ENCODE assay signal across 8 cellular contexts in genomic region chr11:67468509-67468834, GRCh38. TPM values are rescaled to one million over a fixed set of nuclear protein-coding genes. Genes with fewer than 3 reads are reported as not detected.
DNase-seq lines count a peak whose midpoint lies in the region; TF ChIP-seq lines count a peak whose summit lies in the region.

No MANE protein-coding gene starts in this region.

- no peak for TF ChIP-seq CTCF in Peyer's patch (IDR thresholded peaks at IDR 0.05)
- no peak for TF ChIP-seq CTCF in epithelial cell of proximal tubule (conservative IDR thresholded peaks at IDR 0.05; ENCODE audit: low read depth, low read length)
- TF ChIP-seq CTCF in progenitor cell of endocrine pancreas (IDR thresholded peaks at IDR 0.05; ENCODE audit: unreplicated experiment) = no peak

- no peak for TF ChIP-seq POLR2A in Peyer's patch (IDR thresholded peaks at IDR 0.05)

- H3K4me1 ChIP-seq in Peyer's patch = peaks cover 0 to 34% (median 13%) of the 10 kb centered on the region in 4 donors

- H3K9me3 Mint-ChIP-seq in activated CD4-positive, alpha-beta T cell treated with anti-CD3 and anti-CD28 coated beads, Interleukin-2, amount 10 ng/mL, durations not matched to agents 24 days and 14 days = no peaks in the 10 kb centered on the region
- H3K9me3 Mint-ChIP-seq in progenitor cell of endocrine pancreas (ENCODE audit: low read depth) = no peaks in the 10 kb centered on the region

- peak overlapping the region; percentile 84 for H3K27ac Mint-ChIP-seq in activated CD4-positive, alpha-beta T cell treated with anti-CD3 and anti-CD28 coated beads, Interleukin-2, amount 10 ng/mL, durations not matched to agents 24 days and 14 days
- peak overlapping the region; percentile 70 for H3K27ac Mint-ChIP-seq in progenitor cell of endocrine pancreas

- H3K27me3 Mint-ChIP-seq in activated CD4-positive, alpha-beta T cell treated with anti-CD3 and anti-CD28 coated beads, Interleukin-2, amount 10 ng/mL, durations not matched to agents 24 days and 14 days = no peaks in the 10 kb centered on the region
- peaks cover 2% of the 10 kb centered on the region for H3K27me3 Mint-ChIP-seq in progenitor cell of endocrine pancreas

- intact Hi-C loops in activated CD4-positive, alpha-beta T cell treated with anti-CD3 and anti-CD28 coated beads, Interleukin-2, amount 10 ng/mL, durations not matched to agents 24 days and 14 days (cut with micrococcal nuclease) = no loop called here

- DNase-seq in activated CD4-positive, alpha-beta T cell treated with anti-CD3 and anti-CD28 coated beads, Interleukin-2, amount 10 ng/mL, durations not matched to agents 24 days and 14 days = no peak
- DNase-seq in activated CD4-positive, alpha-beta T cell treated with anti-CD3 and anti-CD28 coated beads, Interleukin-2, amount 50 U/mL, for 4 hours = no peak
- no peak for DNase-seq in Peyer's patch
- DNase-seq in epithelial cell of proximal tubule (ENCODE audit: low read depth) = no peak
- no peak for DNase-seq in progenitor cell of endocrine pancreas (ENCODE audit: low spot score, unreplicated experiment)
- no peak for DNase-seq in CD1c-positive myeloid dendritic cell (ENCODE audit: extremely low spot score)
- no peak for DNase-seq in DMS53 (lab: John Stamatoyannopoulos, UW)
- DNase-seq in SIG-M5 (lab: John Stamatoyannopoulos, UW) = no peak

- H3K36me3 Mint-ChIP-seq in activated CD4-positive, alpha-beta T cell treated with anti-CD3 and anti-CD28 coated beads, Interleukin-2, amount 10 ng/mL, durations not matched to agents 24 days and 14 days (ENCODE audit: low read depth) = peaks cover 7% of the 10 kb centered on the region
- H3K36me3 Mint-ChIP-seq in progenitor cell of endocrine pancreas (ENCODE audit: insufficient read depth) = no peaks in the 10 kb centered on the region

- H3K4me3 ChIP-seq in Peyer's patch (peak overlapping the region; percentile 64 to 98 (median 92)), epithelial cell of proximal tubule (ENCODE audit: low read depth, low read length) (peak overlapping the region; percentile 84)

- H3K36me3 ChIP-seq in Peyer's patch = no peaks in the 10 kb centered on the region

- H3K4me3 Mint-ChIP-seq in activated CD4-positive, alpha-beta T cell treated with anti-CD3 and anti-CD28 coated beads, Interleukin-2, amount 10 ng/mL, durations not matched to agents 24 days and 14 days = peak overlapping the region; percentile 96
- H3K4me3 Mint-ChIP-seq in progenitor cell of endocrine pancreas (ENCODE audit: low read depth) = peak overlapping the region; percentile 72

- H3K27me3 ChIP-seq in Peyer's patch = no peaks in the 10 kb centered on the region

- peak overlapping the region; percentile 82 to 95 (median 88) for H3K27ac ChIP-seq in Peyer's patch

- no peaks in the 10 kb centered on the region for H3K9me3 ChIP-seq in Peyer's patch

- H3K4me1 Mint-ChIP-seq in activated CD4-positive, alpha-beta T cell treated with anti-CD3 and anti-CD28 coated beads, Interleukin-2, amount 10 ng/mL, durations not matched to agents 24 days and 14 days = peaks cover 26% of the 10 kb centered on the region
- peaks cover 12% of the 10 kb centered on the region for H3K4me1 Mint-ChIP-seq in progenitor cell of endocrine pancreas (ENCODE audit: low read depth)

RNA-seq across cellular contexts. Expression of gene TMEM134, which starts 0.6 kb away (rescaled TPM):
- total RNA-seq in activated CD4-positive, alpha-beta T cell treated with anti-CD3 and anti-CD28 coated beads, Interleukin-2, amount 10 ng/mL, durations not matched to agents 24 days and 14 days = 56.8 and 58.3 TPM in 2 replicates
- 100 to 1,000 TPM in 1 of 4 donors, 10 to 100 TPM in 3; 80.0 to 126 (median 86.1) TPM for total RNA-seq in Peyer's patch
- 26.1 and 74.0 TPM in 2 replicates for total RNA-seq in epithelial cell of proximal tubule
- 63.3 and 68.6 TPM in 2 replicates for total RNA-seq in progenitor cell of endocrine pancreas

RNA-seq across cellular contexts. Expression of gene CABP4, which starts 13.3 kb away (rescaled TPM):
- 0.66 and 0.68 TPM in 2 replicates for total RNA-seq in activated CD4-positive, alpha-beta T cell treated with anti-CD3 and anti-CD28 coated beads, Interleukin-2, amount 10 ng/mL, durations not matched to agents 24 days and 14 days
- total RNA-seq in Peyer's patch (1 to 10 TPM in 1 of 4 donors, under 1 TPM in 2, not detected in 1; 0.85 to 3.3 (median 0.94) TPM), epithelial cell of proximal tubule (not detected in 2 replicates), progenitor cell of endocrine pancreas (0.18 TPM in 1 of 2 replicates, not detected in the other)

RNA-seq across cellular contexts. Expression of gene AIP, which starts 14.4 kb away (rescaled TPM):
- total RNA-seq in activated CD4-positive, alpha-beta T cell treated with anti-CD3 and anti-CD28 coated beads, Interleukin-2, amount 10 ng/mL, durations not matched to agents 24 days and 14 days = 186 and 189 TPM in 2 replicates
- total RNA-seq in Peyer's patch = 10 to 100 TPM; 39.9 to 75.9 (median 58.4) TPM
- 62.0 and 63.4 TPM in 2 replicates for total RNA-seq in epithelial cell of proximal tubule
- 39.2 and 39.5 TPM in 2 replicates for total RNA-seq in progenitor cell of endocrine pancreas

RNA-seq across cellular contexts. Expression of gene GPR152, which starts 15.9 kb away (rescaled TPM):
- total RNA-seq in activated CD4-positive, alpha-beta T cell treated with anti-CD3 and anti-CD28 coated beads, Interleukin-2, amount 10 ng/mL, durations not matched to agents 24 days and 14 days = not detected in 2 replicates
- total RNA-seq in Peyer's patch (not detected), epithelial cell of proximal tubule (not detected in 2 replicates), progenitor cell of endocrine pancreas (not detected in 2 replicates)

RNA-seq across cellular contexts. Expression of gene CORO1B, which starts 25.2 kb away (rescaled TPM):
- 251 and 259 TPM in 2 replicates for total RNA-seq in activated CD4-positive, alpha-beta T cell treated with anti-CD3 and anti-CD28 coated beads, Interleukin-2, amount 10 ng/mL, durations not matched to agents 24 days and 14 days
- total RNA-seq in Peyer's patch (100 to 1,000 TPM in 3 of 4 donors, 10 to 100 TPM in 1; 68.5 to 161 (median 138) TPM), epithelial cell of proximal tubule (88.8 and 137 TPM in 2 replicates), progenitor cell of endocrine pancreas (86.7 and 90.5 TPM in 2 replicates)
